In genomic region chr16:71439531-71439930, GRCh38 we compare ENCODE assay signal across 1 cellular context.
TF ChIP-seq lines count a peak whose summit lies in the region.

No MANE protein-coding gene starts in this region.

TF ChIP-seq in HepG2, 621 proteins besides CTCF, POLR2A, EP300 and RAD21:
- no peak for TF ChIP-seq ADNP (CRISPR knock-in tag; IDR thresholded peaks at IDR 0.05)
